25 cellular contexts compared by ENCODE assay signal in genomic region chr1:203405703-203406430, GRCh38. TPM values are rescaled to one million over a fixed set of nuclear protein-coding genes. Genes with fewer than 3 reads are reported as not detected.
A peak's percentile ranks its signal among the peaks of the same experiment; 100 is the strongest.
DNase-seq lines count a peak whose midpoint lies in the region; ATAC-seq and TF ChIP-seq lines count a peak whose summit lies in the region.
"Had no signal": no experiment of that assay in that cellular context is flagged by ENCODE, and none has a peak within 500 bp of the region (broad histone marks: within the 10 kb centered on the region; RNA-seq: fewer than 3 reads in every experiment).

No MANE protein-coding gene starts in this region.

- POLR2A ChIA-PET in CD8-positive, alpha-beta T cell (lab: Charles Lee), result no interaction called here

- CTCF ChIA-PET in CD8-positive, alpha-beta T cell (lab: Charles Lee), result no interaction called here

- 89% methylated on average over 5 of the region's 5 CpGs for WGBS in hepatocyte (ENCODE audit: low lambda C conversion rate, missing lambda C conversion rate)
- WGBS in tibial nerve, 2 donors, result 70 to 71% methylated on average over 5 of the region's 5 CpGs

- DNase-seq in Peyer's patch (no peak), hepatocyte (ENCODE audit: low spot score) (no peak), sciatic nerve (ENCODE audit: low spot score) (no peak), tibial nerve (ENCODE audit: low spot score in 2 of 2) (no peak), mucosa of descending colon (no peak), NCI-H748 treated with DMSO at 0.1 percent for 48 hours (lab: John Stamatoyannopoulos, UW) (no peak)
- DNase-seq in CD8-positive, alpha-beta T cell, result no peak
- DNase-seq: activated CD4-positive, alpha-beta T cell treated with anti-CD3 and anti-CD28 coated beads for 1 hour; activated naive CD4-positive, alpha-beta T cell treated with anti-CD3 and anti-CD28 coated beads, Interleukin-2, amount 10 ng/mL, durations not matched to agents 7 days and 5 days; activated T-cell treated with anti-CD3 and anti-CD28 coated beads, Interleukin-2, amount 50 U/mL, for 24 hours; DMS 273 treated with DMSO at 0.1 percent for 48 hours; effector CD4-positive, alpha-beta T cell; erythroblast; NCI-H1436 treated with DMSO at 0.1 percent for 48 hours; NCI-H69; SHP77; stimulated activated naive B cell treated with anti-CD40 and anti-IgM and Interleukin-4, amounts not matched to agents 10 μg/mL and 1 μg/mL and 100 μg/mL, for 72 hours; SW 1271 had no signal

- H3K27ac ChIP-seq in Peyer's patch (peak overlapping the region; percentile 11 to 72 (median 34)), hepatocyte (peak overlapping the region; percentile 60), tibial nerve (peak overlapping the region in 3 of 4 donors; percentile 69 to 96 (median 90))
- no peak overlapping the region for H3K27ac ChIP-seq in CD8-positive, alpha-beta T cell (ENCODE audit: low read depth, low read length)
- H3K27ac ChIP-seq: HL-60 had no signal

- H3K4me1 Mint-ChIP-seq in CD8-positive, alpha-beta T cell (ENCODE audit: low read depth), result no peaks in the 10 kb centered on the region
- H3K4me1 Mint-ChIP-seq: activated naive CD4-positive, alpha-beta T cell treated with anti-CD3 and anti-CD28 coated beads, Interleukin-2, amount 10 ng/mL, durations not matched to agents 7 days and 5 days had no signal

- H3K79me2 ChIP-seq in hepatocyte, result no peaks in the 10 kb centered on the region

- no peak overlapping the region for H3K4me2 ChIP-seq in hepatocyte

- H3K27me3 Mint-ChIP-seq in CD8-positive, alpha-beta T cell (ENCODE audit: low read depth), result peaks cover 35% of the 10 kb centered on the region

- no peak overlapping the region for H3K4me3 Mint-ChIP-seq in CD8-positive, alpha-beta T cell
- H3K4me3 Mint-ChIP-seq: activated naive CD4-positive, alpha-beta T cell treated with anti-CD3 and anti-CD28 coated beads, Interleukin-2, amount 10 ng/mL, durations not matched to agents 7 days and 5 days; activated T-cell treated with anti-CD3 and anti-CD28 coated beads, Interleukin-2, amount 50 U/mL, for 24 hours; stimulated activated naive B cell treated with anti-CD40 and anti-IgM and Interleukin-4, amounts not matched to agents 10 μg/mL and 1 μg/mL and 100 μg/mL, for 72 hours had no signal

- no peaks in the 10 kb centered on the region for H3K36me3 Mint-ChIP-seq in CD8-positive, alpha-beta T cell
- H3K36me3 Mint-ChIP-seq: activated naive CD4-positive, alpha-beta T cell treated with anti-CD3 and anti-CD28 coated beads, Interleukin-2, amount 10 ng/mL, durations not matched to agents 7 days and 5 days had no signal

- H3K9me2 ChIP-seq in hepatocyte (replicated peaks; ENCODE audit: insufficient read depth), result no peaks in the 10 kb centered on the region

- intact Hi-C loops in sciatic nerve (cut with DNase I), result no loop called here
- intact Hi-C loops in mucosa of descending colon (cut with DNase I, micrococcal nuclease), result no loop called here
- intact Hi-C loops in CD8-positive, alpha-beta T cell (cut with DNase I, micrococcal nuclease), result no loop called here

- TF ChIP-seq POLR2A in Peyer's patch (IDR thresholded peaks at IDR 0.05), result no peak
- no peak for TF ChIP-seq POLR2A in tibial nerve (IDR thresholded peaks at IDR 0.05)

- H3K27me3 ChIP-seq in Peyer's patch (no peaks in the 10 kb centered on the region), hepatocyte (no peaks in the 10 kb centered on the region), tibial nerve (no peaks in the 10 kb centered on the region)
- no peaks in the 10 kb centered on the region for H3K27me3 ChIP-seq in CD8-positive, alpha-beta T cell (ENCODE audit: insufficient read depth, low read length)

- no peak overlapping the region for H3K4me3 ChIP-seq in Peyer's patch
- no peak overlapping the region for H3K4me3 ChIP-seq in hepatocyte
- H3K4me3 ChIP-seq in tibial nerve, result no peak overlapping the region
- no peak overlapping the region for H3K4me3 ChIP-seq in mucosa of descending colon
- no peak overlapping the region for H3K4me3 ChIP-seq in CD8-positive, alpha-beta T cell (ENCODE audit: low read depth, low read length)

- no peaks in the 10 kb centered on the region for H3K36me3 ChIP-seq in Peyer's patch
- no peaks in the 10 kb centered on the region for H3K36me3 ChIP-seq in hepatocyte (replicated peaks; ENCODE audit: insufficient read depth, low read depth)
- H3K36me3 ChIP-seq in tibial nerve, result no peaks in the 10 kb centered on the region
- no peaks in the 10 kb centered on the region for H3K36me3 ChIP-seq in mucosa of descending colon (ENCODE audit: low read depth)
- no peaks in the 10 kb centered on the region for H3K36me3 ChIP-seq in CD8-positive, alpha-beta T cell (ENCODE audit: insufficient read depth, low read length)

- no peak overlapping the region for H3K27ac Mint-ChIP-seq in CD8-positive, alpha-beta T cell
- H3K27ac Mint-ChIP-seq: activated naive CD4-positive, alpha-beta T cell treated with anti-CD3 and anti-CD28 coated beads, Interleukin-2, amount 10 ng/mL, durations not matched to agents 7 days and 5 days; activated T-cell treated with anti-CD3 and anti-CD28 coated beads, Interleukin-2, amount 50 U/mL, for 24 hours; stimulated activated naive B cell treated with anti-CD40 and anti-IgM and Interleukin-4, amounts not matched to agents 10 μg/mL and 1 μg/mL and 100 μg/mL, for 72 hours had no signal

- H3K9me3 ChIP-seq in Peyer's patch (no peaks in the 10 kb centered on the region), hepatocyte (ENCODE audit: low read depth) (no peaks in the 10 kb centered on the region), tibial nerve (no peaks in the 10 kb centered on the region), mucosa of descending colon (no peaks in the 10 kb centered on the region)
- no peaks in the 10 kb centered on the region for H3K9me3 ChIP-seq in CD8-positive, alpha-beta T cell (ENCODE audit: low read length)

- no peak for TF ChIP-seq EP300 in tibial nerve (IDR thresholded peaks at IDR 0.05)

- H3K4me1 ChIP-seq in Peyer's patch, result peaks cover 0 to 39% (median 7%) of the 10 kb centered on the region in 4 donors
- peaks cover 14% of the 10 kb centered on the region for H3K4me1 ChIP-seq in hepatocyte (ENCODE audit: insufficient read depth)
- H3K4me1 ChIP-seq in tibial nerve, result peaks cover 0 to 81% (median 47%) of the 10 kb centered on the region in 4 donors
- peaks cover 28% of the 10 kb centered on the region for H3K4me1 ChIP-seq in mucosa of descending colon (ENCODE audit: low read depth)
- no peaks in the 10 kb centered on the region for H3K4me1 ChIP-seq in CD8-positive, alpha-beta T cell (ENCODE audit: insufficient read depth, low read length)

- no peaks in the 10 kb centered on the region for H4K20me1 ChIP-seq in hepatocyte (ENCODE audit: insufficient read depth, poor library complexity, severe bottlenecking)

- ATAC-seq in sciatic nerve (peak; percentile 8), mucosa of descending colon (no peak)
- ATAC-seq in CD8-positive, alpha-beta T cell, result no peak
- ATAC-seq: left colon; stimulated activated naive B cell treated with anti-CD40 and anti-IgM and Interleukin-4, amounts not matched to agents 10 μg/mL and 1 μg/mL and 100 μg/mL, for 72 hours had no signal

- no peak overlapping the region for H2AFZ ChIP-seq in hepatocyte

- no peak for TF ChIP-seq CTCF in Peyer's patch (IDR thresholded peaks at IDR 0.05)
- no peak for TF ChIP-seq CTCF in hepatocyte (IDR thresholded peaks at IDR 0.05; ENCODE audit: poor library complexity)
- no peak for TF ChIP-seq CTCF in tibial nerve (IDR thresholded peaks at IDR 0.05)
- no peak for TF ChIP-seq CTCF in mucosa of descending colon (IDR thresholded peaks at IDR 0.05)
- no peak for TF ChIP-seq CTCF in CD8-positive, alpha-beta T cell (IDR thresholded peaks at IDR 0.05)

- no peaks in the 10 kb centered on the region for H3K9me3 Mint-ChIP-seq in CD8-positive, alpha-beta T cell
- H3K9me3 Mint-ChIP-seq: activated naive CD4-positive, alpha-beta T cell treated with anti-CD3 and anti-CD28 coated beads, Interleukin-2, amount 10 ng/mL, durations not matched to agents 7 days and 5 days; activated T-cell treated with anti-CD3 and anti-CD28 coated beads, Interleukin-2, amount 50 U/mL, for 24 hours had no signal

RNA-seq across cellular contexts. Expression of gene FMOD, which starts 54.9 kb away (rescaled TPM):
- total RNA-seq in Peyer's patch (10 to 100 TPM; 10.5 to 33.8 (median 12.2) TPM), hepatocyte (118 and 132 TPM in 2 replicates), sciatic nerve (126 TPM), tibial nerve (100 to 1,000 TPM in 2 of 4 donors, 10 to 100 TPM in 2; 73.9 to 203 (median 102) TPM), mucosa of descending colon (10 to 100 TPM; 26.6 to 45.7 (median 33.3) TPM)
- polyA plus RNA-seq in hepatocyte, result 125 and 161 TPM in 2 replicates
- not detected for total RNA-seq in CD8-positive, alpha-beta T cell
- total RNA-seq: astrocyte, G401, M059J, mononuclear cell, OCI-LY7 had no signal

Comparison
In these comparisons a context has a peak if more than half of its experiments do, and no peak if none do; other contexts are left out.
1. RNA of gene FMOD, which starts 54.9 kb away (total RNA-seq): 126 TPM in sciatic nerve (single experiment), 73.9 to 203 TPM in tibial nerve, 118 to 132 TPM in hepatocyte, 26.6 to 45.7 TPM in mucosa of descending colon and 10.5 to 33.8 TPM in Peyer's patch; not detected in CD8-positive, alpha-beta T cell; every median in the first group is over 10 times any median in the second.